Comparison of ENCODE assay signal across 8 cellular contexts in the genomic region with DNA sequence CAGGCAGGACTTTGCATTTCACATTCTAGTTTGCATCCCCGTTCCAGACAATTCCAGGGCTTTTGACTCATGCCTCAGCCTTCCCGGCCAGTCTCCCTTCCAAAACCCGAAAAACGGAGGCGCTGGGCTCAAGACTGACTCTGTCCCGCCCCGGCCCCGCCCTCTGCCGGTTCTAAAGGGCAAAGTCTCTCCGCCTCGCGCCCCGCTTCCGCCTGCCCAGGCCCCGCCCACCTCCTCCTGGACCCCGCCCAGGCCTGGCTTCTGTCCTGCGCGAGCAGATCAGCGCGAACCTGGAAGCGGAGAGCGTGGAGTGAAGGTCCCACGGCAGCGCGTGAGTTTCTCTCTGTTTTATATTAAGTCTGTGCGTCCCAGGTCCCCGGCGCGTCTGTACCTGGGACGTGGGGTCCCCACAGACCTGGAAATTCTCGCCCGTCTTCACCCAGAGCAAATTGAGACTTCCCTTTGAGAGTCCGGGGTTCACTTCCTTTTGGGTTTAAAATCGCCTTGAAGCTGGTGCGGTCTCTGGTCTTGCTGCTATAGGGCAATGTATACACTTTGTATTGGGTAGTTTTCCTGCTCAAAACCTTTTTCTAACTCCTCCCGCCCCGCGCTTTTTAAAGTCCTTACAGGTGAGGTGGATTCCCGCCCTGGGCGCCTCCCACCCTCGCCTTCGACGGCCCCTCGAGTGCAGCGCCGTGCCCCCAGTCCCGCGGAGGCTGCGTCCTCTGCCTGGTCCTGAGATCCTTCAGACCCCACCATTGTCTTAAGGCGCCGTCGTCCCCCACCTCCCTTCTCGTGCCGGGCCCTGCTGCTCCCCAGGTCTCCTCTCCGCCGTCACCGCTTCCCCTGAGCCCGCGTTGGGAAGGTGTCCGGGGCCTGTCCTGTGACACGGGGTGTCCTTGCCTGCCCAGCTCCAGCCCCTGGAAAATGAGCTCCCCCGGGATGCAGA. TPM values are rescaled to one million over a fixed set of nuclear protein-coding genes. Genes with fewer than 3 reads are reported as not detected.
A peak's percentile ranks its signal among the peaks of the same experiment; 100 is the strongest.
DNase-seq lines count a peak whose midpoint lies in the region; ATAC-seq and TF ChIP-seq lines count a peak whose summit lies in the region.

No MANE protein-coding gene starts in this region.

- peaks cover 16 to 32% (median 25%) of the 10 kb centered on the region in 3 donors for H3K36me3 Mint-ChIP-seq in naive thymus-derived CD8-positive, alpha-beta T cell
- peaks cover 20% of the 10 kb centered on the region for H3K36me3 Mint-ChIP-seq in stimulated activated effector memory CD8-positive, alpha-beta T cell treated with anti-CD3 and anti-CD28 coated beads, Interleukin-12 subunit alpha, Interleukin-12 subunit beta, amount 100 ng/mL, for 72 hours

- CTCF ChIA-PET in PC-3 (lab: Charles Lee): interaction anchor here (0.6 kb wide), 1 partner anchor 226 kb away, joined by 3 read pairs; no protein-coding TSS in a partner anchor

- ATAC-seq in GM21526 (IDR thresholded peaks at IDR 0.05; ENCODE audit: low FRiP score, unreplicated experiment) (peak; percentile 85), PC-3 (peak; percentile 92)
- peak; percentile 96 to 98 for ATAC-seq in naive thymus-derived CD8-positive, alpha-beta T cell
- peak; percentile 99 for ATAC-seq in stimulated activated effector memory CD8-positive, alpha-beta T cell treated with anti-CD3 and anti-CD28 coated beads, Interleukin-12 subunit alpha, Interleukin-12 subunit beta, amount 100 ng/mL, for 72 hours

- intact Hi-C loops in PC-3 (cut with micrococcal nuclease): no loop called here

- peaks cover 6 to 63% (median 18%) of the 10 kb centered on the region in 9 donors for H3K9me3 Mint-ChIP-seq in naive thymus-derived CD8-positive, alpha-beta T cell
- peaks cover 12% of the 10 kb centered on the region for H3K9me3 Mint-ChIP-seq in stimulated activated effector memory CD8-positive, alpha-beta T cell treated with anti-CD3 and anti-CD28 coated beads, Interleukin-12 subunit alpha, Interleukin-12 subunit beta, amount 100 ng/mL, for 72 hours

- peak overlapping the region; percentile 85 for H2AFZ ChIP-seq in PC-3 (ENCODE audit: low read length)

- H3K4me1 ChIP-seq in PC-3 (ENCODE audit: insufficient read depth, low read length): peaks cover 11% of the 10 kb centered on the region; the same call in 1 of the 2 replicates

- BruUV-seq in PC-3 (replicated peaks; lab: Mats Ljungman, UMichigan): TSS peak; percentile 81

- H3K27ac Mint-ChIP-seq in naive thymus-derived CD8-positive, alpha-beta T cell: peak overlapping the region; percentile 78 to 95 (median 88)
- peak overlapping the region; percentile 61 for H3K27ac Mint-ChIP-seq in stimulated activated effector memory CD8-positive, alpha-beta T cell treated with anti-CD3 and anti-CD28 coated beads, Interleukin-12 subunit alpha, Interleukin-12 subunit beta, amount 100 ng/mL, for 72 hours

- H3K27me3 Mint-ChIP-seq in naive thymus-derived CD8-positive, alpha-beta T cell: no peaks in the 10 kb centered on the region

- peak overlapping the region; percentile 88 to 97 (median 92) for H3K4me3 Mint-ChIP-seq in naive thymus-derived CD8-positive, alpha-beta T cell
- peak overlapping the region; percentile 85 for H3K4me3 Mint-ChIP-seq in stimulated activated effector memory CD8-positive, alpha-beta T cell treated with anti-CD3 and anti-CD28 coated beads, Interleukin-12 subunit alpha, Interleukin-12 subunit beta, amount 100 ng/mL, for 72 hours

- no peaks in the 10 kb centered on the region for H4K20me1 ChIP-seq in PC-3 (ENCODE audit: low read length)

- H3K9me2 ChIP-seq in PC-3 (replicated peaks; ENCODE audit: low read length): no peaks in the 10 kb centered on the region

- POLR2A ChIA-PET in PC-3 (lab: Charles Lee; ENCODE audit: unreplicated experiment): no interaction called here
- POLR2A ChIA-PET in naive thymus-derived CD8-positive, alpha-beta T cell (lab: Charles Lee): interaction anchor here (0.5 to 1.7 kb wide), 4 partner anchors 24 to 134 kb away, joined by 3 to 4 read pairs (median 4); a partner anchor contains a TSS

- H3K4me2 ChIP-seq in PC-3 (ENCODE audit: low read length): peak overlapping the region; percentile 83

- no peak overlapping the region for H3K27ac ChIP-seq in PC-3 (ENCODE audit: low read length)

- H3F3A ChIP-seq in PC-3 (ENCODE audit: low read length, unreplicated experiment): no peaks in the 10 kb centered on the region

- H3K9me3 ChIP-seq in PC-3 (ENCODE audit: low read length): peaks cover 19% of the 10 kb centered on the region; the same call in 1 of the 2 replicates

- no peaks in the 10 kb centered on the region for H3K27me3 ChIP-seq in PC-3 (ENCODE audit: low read length)

- H3K9ac ChIP-seq in PC-3 (ENCODE audit: low read length): peak overlapping the region; percentile 50

- TF ChIP-seq CTCF in PC-3 (conservative IDR thresholded peaks at IDR 0.05; ENCODE audit: low read depth, low read length) (peak; percentile 28; the same call in 1 of the 2 replicates), fibroblast of mammary gland (conservative IDR thresholded peaks at IDR 0.05; ENCODE audit: control insufficient read depth, insufficient read depth, low read depth, low read length) (peak; percentile 10)

- H3K36me3 ChIP-seq in PC-3 (ENCODE audit: low read depth, low read length): peaks cover 20% of the 10 kb centered on the region; the same call in 1 of the 2 replicates

- peaks cover 12 to 44% (median 35%) of the 10 kb centered on the region in 4 donors for H3K4me1 Mint-ChIP-seq in naive thymus-derived CD8-positive, alpha-beta T cell
- peaks cover 12% of the 10 kb centered on the region for H3K4me1 Mint-ChIP-seq in stimulated activated effector memory CD8-positive, alpha-beta T cell treated with anti-CD3 and anti-CD28 coated beads, Interleukin-12 subunit alpha, Interleukin-12 subunit beta, amount 100 ng/mL, for 72 hours

- DNase-seq in DMS153 (lab: John Stamatoyannopoulos, UW) (peak; percentile 73), HuH-7.5 (ENCODE audit: low spot score) (peak; percentile 80), PC-3 (peak; percentile 93), activated T-helper 1 cell treated with Interleukin-2 at 50 U/mL for 16 hours (ENCODE audit: low read depth) (peak; percentile 89), fibroblast of mammary gland (ENCODE audit: low read depth) (peak; percentile 86)
- peak; percentile 86 to 96 (median 92) for DNase-seq in naive thymus-derived CD8-positive, alpha-beta T cell
- peak; percentile 89 to 95 for DNase-seq in stimulated activated effector memory CD8-positive, alpha-beta T cell treated with anti-CD3 and anti-CD28 coated beads, Interleukin-12 subunit alpha, Interleukin-12 subunit beta, amount 100 ng/mL, for 72 hours (ENCODE audit: low spot score in 2 of 2)

- H3K4me3 ChIP-seq in PC-3 (ENCODE audit: low read length) (peak overlapping the region; percentile 76), fibroblast of mammary gland (ENCODE audit: control insufficient read depth, low read depth, low read length) (peak overlapping the region; percentile 64)

- H3K79me2 ChIP-seq in PC-3 (ENCODE audit: low read length): no peaks in the 10 kb centered on the region

RNA-seq across cellular contexts. Expression of a gene that starts 31.2 kb away (rescaled TPM):
- 13.2 and 14.6 TPM in 2 replicates for total RNA-seq in PC-3 (2014; rRNA removed)
- 10 to 100 TPM; 35.8 to 40.3 TPM for total RNA-seq in naive thymus-derived CD8-positive, alpha-beta T cell
- polyA plus RNA-seq in naive thymus-derived CD8-positive, alpha-beta T cell: 10 to 100 TPM; 13.6 to 14.4 (median 14.1) TPM

RNA-seq across cellular contexts. Expression of a gene that starts 36.9 kb away (rescaled TPM):
- total RNA-seq in PC-3 (2014; rRNA removed): 32.9 and 45.4 TPM in 2 replicates
- 100 to 1,000 TPM; 112 to 113 TPM for total RNA-seq in naive thymus-derived CD8-positive, alpha-beta T cell
- polyA plus RNA-seq in naive thymus-derived CD8-positive, alpha-beta T cell: 10 to 100 TPM; 10.9 to 18.3 (median 13.8) TPM
